In the genomic region with DNA sequence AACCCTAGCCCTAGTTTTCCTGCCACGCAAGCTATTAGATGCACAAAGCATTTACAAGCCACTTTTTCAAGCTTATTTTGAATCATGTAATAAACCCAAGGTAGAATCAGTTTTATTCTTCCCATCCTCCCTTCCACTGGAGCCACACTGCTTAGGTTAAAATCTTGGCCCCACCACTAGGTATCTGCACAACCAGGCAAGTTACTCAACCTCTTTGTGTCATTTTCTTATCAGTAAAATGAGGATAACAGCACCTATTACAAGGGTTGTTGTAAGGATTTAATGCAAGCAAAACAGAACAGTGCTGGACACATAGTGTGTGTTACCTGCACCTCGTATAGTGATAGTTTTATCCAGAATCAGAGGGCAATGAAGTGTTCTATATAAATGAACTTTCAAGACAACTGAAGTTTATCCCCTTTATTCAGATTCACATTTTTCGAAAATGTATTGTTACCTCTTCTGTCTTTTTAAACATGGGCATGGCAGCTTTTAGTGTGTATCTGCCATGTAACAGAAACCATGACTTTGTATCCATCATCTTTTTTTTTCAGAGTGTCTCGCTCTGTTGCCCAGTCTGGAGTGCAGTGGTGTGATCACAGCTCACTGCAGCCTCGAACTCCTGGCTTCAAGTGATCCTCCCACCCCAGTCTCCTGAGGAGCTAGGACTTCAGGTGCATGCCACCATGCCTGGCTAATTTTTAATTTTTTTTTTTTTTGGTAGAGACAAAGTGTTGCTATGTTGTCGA, we compare ENCODE assay signal across 17 cellular contexts. TPM values are rescaled to one million over a fixed set of nuclear protein-coding genes. Genes with fewer than 3 reads are reported as not detected.
DNase-seq lines count a peak whose midpoint lies in the region; ATAC-seq lines count a peak whose summit lies in the region.
"Had no signal": no experiment of that assay in that cellular context is flagged by ENCODE, and none has a peak within 500 bp of the region (broad histone marks: within the 10 kb centered on the region; RNA-seq: fewer than 3 reads in every experiment).

No MANE protein-coding gene starts in this region.

- intact Hi-C loops in activated CD4-positive, alpha-beta T cell treated with anti-CD3 and anti-CD28 coated beads for 36 hours (cut with DNase I, micrococcal nuclease) = loop anchor here in 1 of 2 experiments (10.0 kb wide), 1 partner anchor 417 kb away; no protein-coding TSS in a partner anchor

- CTCF ChIA-PET in activated CD4-positive, alpha-beta T cell treated with anti-CD3 and anti-CD28 coated beads for 36 hours (lab: Charles Lee) = interaction anchor here (0.6 kb wide), 1 partner anchor 16 kb away, joined by 3 read pairs; no protein-coding TSS in a partner anchor

- H3K4me3 Mint-ChIP-seq in activated CD4-positive, alpha-beta T cell treated with anti-CD3 and anti-CD28 coated beads for 36 hours = no peak overlapping the region
- peak overlapping the region; percentile 51 for H3K4me3 Mint-ChIP-seq in T-helper 17 cell
- no peak overlapping the region for H3K4me3 Mint-ChIP-seq in central memory CD8-positive, alpha-beta T cell
- H3K4me3 Mint-ChIP-seq: B cell; CD4-positive, CD25-positive, alpha-beta regulatory T cell; CD8-positive, alpha-beta T cell had no signal

- no peaks in the 10 kb centered on the region for H3K9me3 ChIP-seq in T-helper 17 cell (ENCODE audit: control insufficient read depth, low read length, poor library complexity, severe bottlenecking)
- H3K9me3 ChIP-seq: BLaER1, Caco-2 had no signal

- peak overlapping the region; percentile 15 for H3K27ac Mint-ChIP-seq in activated CD4-positive, alpha-beta T cell treated with anti-CD3 and anti-CD28 coated beads for 36 hours
- H3K27ac Mint-ChIP-seq in T-helper 17 cell = peak overlapping the region; percentile 53
- H3K27ac Mint-ChIP-seq in central memory CD8-positive, alpha-beta T cell (ENCODE audit: low read depth) = peak overlapping the region; percentile 57
- H3K27ac Mint-ChIP-seq: B cell; CD8-positive, alpha-beta T cell had no signal

- H3K36me3 Mint-ChIP-seq in activated CD4-positive, alpha-beta T cell treated with anti-CD3 and anti-CD28 coated beads for 36 hours (ENCODE audit: low read depth) = no peaks in the 10 kb centered on the region
- H3K36me3 Mint-ChIP-seq in T-helper 17 cell (ENCODE audit: low read depth) = peaks cover 11% of the 10 kb centered on the region
- peaks cover 8% of the 10 kb centered on the region for H3K36me3 Mint-ChIP-seq in central memory CD8-positive, alpha-beta T cell (ENCODE audit: insufficient read depth)
- H3K36me3 Mint-ChIP-seq: CD8-positive, alpha-beta T cell had no signal

- H3K27me3 Mint-ChIP-seq in activated CD4-positive, alpha-beta T cell treated with anti-CD3 and anti-CD28 coated beads for 36 hours = peaks cover 34% of the 10 kb centered on the region
- peaks cover 39% of the 10 kb centered on the region for H3K27me3 Mint-ChIP-seq in T-helper 17 cell
- H3K27me3 Mint-ChIP-seq in central memory CD8-positive, alpha-beta T cell = peaks cover 32% of the 10 kb centered on the region

- no peaks in the 10 kb centered on the region for H3K9me3 Mint-ChIP-seq in activated CD4-positive, alpha-beta T cell treated with anti-CD3 and anti-CD28 coated beads for 36 hours (ENCODE audit: low read depth)
- no peaks in the 10 kb centered on the region for H3K9me3 Mint-ChIP-seq in central memory CD8-positive, alpha-beta T cell
- H3K9me3 Mint-ChIP-seq: CD8-positive, alpha-beta T cell had no signal

- H3K4me1 Mint-ChIP-seq in activated CD4-positive, alpha-beta T cell treated with anti-CD3 and anti-CD28 coated beads for 36 hours = peaks cover 3% of the 10 kb centered on the region
- peaks cover 7% of the 10 kb centered on the region for H3K4me1 Mint-ChIP-seq in T-helper 17 cell
- H3K4me1 Mint-ChIP-seq in central memory CD8-positive, alpha-beta T cell = no peaks in the 10 kb centered on the region

- no peak for DNase-seq in activated CD4-positive, alpha-beta T cell treated with anti-CD3 and anti-CD28 coated beads for 36 hours
- DNase-seq in activated CD4-positive, alpha-beta T cell treated with anti-CD3 and anti-CD28 coated beads for 48 hours = no peak
- DNase-seq in T-helper 17 cell (no peak), T-helper 2 cell (no peak), activated T-cell treated with anti-CD3 and anti-CD28 coated beads for 4 hours (no peak), superior temporal gyrus (ENCODE audit: extremely low spot score) (no peak)
- DNase-seq in central memory CD8-positive, alpha-beta T cell (ENCODE audit: low spot score in 2 of 2) = no peak
- DNase-seq: Caco-2; CD4-positive, CD25-positive, alpha-beta regulatory T cell; CD8-positive, alpha-beta T cell; DMS153; DND-41; GM23248; H7; HCEC 1CT had no signal

- POLR2A ChIA-PET in activated CD4-positive, alpha-beta T cell treated with anti-CD3 and anti-CD28 coated beads for 36 hours (lab: Charles Lee) = interaction anchor here (0.6 kb wide), 1 partner anchor 174 kb away, joined by 5 read pairs; no protein-coding TSS in a partner anchor

- no peak for ATAC-seq in activated CD4-positive, alpha-beta T cell treated with anti-CD3 and anti-CD28 coated beads for 36 hours
- no peak for ATAC-seq in T-helper 17 cell
- ATAC-seq in central memory CD8-positive, alpha-beta T cell (replicated peaks; ENCODE audit: extremely low read depth, poor library complexity, severe bottlenecking) = no peak
- ATAC-seq: CD8-positive, alpha-beta T cell had no signal

RNA-seq across cellular contexts. Expression of a gene that starts 17.2 kb away (rescaled TPM):
- total RNA-seq in activated CD4-positive, alpha-beta T cell treated with anti-CD3 and anti-CD28 coated beads for 36 hours = under 1 TPM in 1 of 2 experiments, not detected in 1; 0.11 TPM
- not detected for total RNA-seq in T-helper 17 cell
- total RNA-seq: B cell; CD4-positive, CD25-positive, alpha-beta regulatory T cell; CD8-positive, alpha-beta T cell; GM23248 had no signal
